In genomic region chr9:33017283-33018041, GRCh38 we compare ENCODE assay signal across 1 cellular context.
TF ChIP-seq lines count a peak whose summit lies in the region.

No MANE protein-coding gene starts in this region.

TF ChIP-seq in GM12878, 131 proteins besides CTCF, POLR2A, EP300 and RAD21 (continued from another document):
- peak; percentile 38; the same call in 1 of the 2 replicates for TF ChIP-seq PKNOX1 (IDR thresholded peaks at IDR 0.05)
- TF ChIP-seq NFIC (IDR thresholded peaks at IDR 0.05; ENCODE audit: low read depth, low read length): no peak
- peak; percentile 42; the same call in 1 of the 2 replicates for TF ChIP-seq NR2F1 (conservative IDR thresholded peaks at IDR 0.05)
- peak; percentile 63; the same call in 1 of the 2 replicates for TF ChIP-seq ATF7 (IDR thresholded peaks at IDR 0.05; ENCODE audit: low read depth)
- no peak for TF ChIP-seq KLF5 (IDR thresholded peaks at IDR 0.05; ENCODE audit: partially characterized antibody)
- TF ChIP-seq ZBTB4 (CRISPR knock-in tag; IDR thresholded peaks at IDR 0.05): no peak
- TF ChIP-seq GATAD2B (conservative IDR thresholded peaks at IDR 0.05; ENCODE audit: low read depth): no peak
- no peak for TF ChIP-seq ZNF592 (IDR thresholded peaks at IDR 0.05)
- no peak for TF ChIP-seq BMI1 (IDR thresholded peaks at IDR 0.05; ENCODE audit: borderline replicate concordance)
- 0 out of 2 replicates have a peak, but pooled peaks have one; percentile 15 for TF ChIP-seq NR2C1 (IDR thresholded peaks at IDR 0.05)
- TF ChIP-seq ZZZ3 (IDR thresholded peaks at IDR 0.05; ENCODE audit: control insufficient read depth, insufficient read length, low read depth): no peak
- TF ChIP-seq E2F8 (IDR thresholded peaks at IDR 0.05; ENCODE audit: low read depth, partially characterized antibody): no peak
- TF ChIP-seq ETV6 (conservative IDR thresholded peaks at IDR 0.05 in 1 of 2, IDR thresholded peaks at IDR 0.05 in 1 of 2; ENCODE audit: borderline replicate concordance in 1 of 2, low read depth in 1 of 2): no peak
- TF ChIP-seq STAT3 (IDR thresholded peaks at IDR 0.05; ENCODE audit: low read depth, low read length): no peak
- no peak for TF ChIP-seq RBBP5 (conservative IDR thresholded peaks at IDR 0.05)
- no peak for TF ChIP-seq TARDBP (IDR thresholded peaks at IDR 0.05; ENCODE audit: borderline replicate concordance)
- no peak for TF ChIP-seq BACH1 (IDR thresholded peaks at IDR 0.05; ENCODE audit: borderline replicate concordance)
- TF ChIP-seq SMAD1 (IDR thresholded peaks at IDR 0.05; ENCODE audit: low read depth, partially characterized antibody): no peak
- TF ChIP-seq DPF2 (IDR thresholded peaks at IDR 0.05): 0 out of 2 replicates have a peak, but pooled peaks have one; percentile 20
- TF ChIP-seq WRNIP1 (IDR thresholded peaks at IDR 0.05; ENCODE audit: borderline replicate concordance, low read depth, low read length): no peak
- no peak for TF ChIP-seq USF2 (IDR thresholded peaks at IDR 0.05; ENCODE audit: borderline replicate concordance, low read depth, low read length)
- TF ChIP-seq RUNX3 (IDR thresholded peaks at IDR 0.05; ENCODE audit: low read length): 0 out of 2 replicates have a peak, but pooled peaks have one; percentile 6
- no peak for TF ChIP-seq MTA2 (IDR thresholded peaks at IDR 0.05; ENCODE audit: low read depth)
- peak; percentile 37 to 38; a peak in 1 of 4 replicates for TF ChIP-seq IKZF2 (IDR thresholded peaks at IDR 0.05)
- TF ChIP-seq HCFC1 (IDR thresholded peaks at IDR 0.05; ENCODE audit: low read length): no peak
- 0 out of 2 replicates have a peak, but pooled peaks have one; percentile 15 for TF ChIP-seq ATF2 (IDR thresholded peaks at IDR 0.05; ENCODE audit: low read length)
